1 cellular context compared by ENCODE assay signal in genomic region chr5:91357012-91357634, GRCh38.
TF ChIP-seq lines count a peak whose summit lies in the region.

No MANE protein-coding gene starts in this region.

TF ChIP-seq in Ishikawa, 13 proteins besides CTCF, POLR2A, EP300 and RAD21 (continued from another document):
- TF ChIP-seq REST (IDR thresholded peaks at IDR 0.05; ENCODE audit: low read depth) (no peak), NFIC (IDR thresholded peaks at IDR 0.05) (no peak), TEAD4 (IDR thresholded peaks at IDR 0.05) (no peak), TCF12 (IDR thresholded peaks at IDR 0.05; ENCODE audit: low read depth) (no peak), ZBTB7A (IDR thresholded peaks at IDR 0.05; ENCODE audit: low read depth) (no peak), YY1 (IDR thresholded peaks at IDR 0.05; ENCODE audit: low read depth) (no peak), FOXM1 (IDR thresholded peaks at IDR 0.05; ENCODE audit: borderline replicate concordance, low read depth) (no peak)
- TF ChIP-seq, protein P1, sequence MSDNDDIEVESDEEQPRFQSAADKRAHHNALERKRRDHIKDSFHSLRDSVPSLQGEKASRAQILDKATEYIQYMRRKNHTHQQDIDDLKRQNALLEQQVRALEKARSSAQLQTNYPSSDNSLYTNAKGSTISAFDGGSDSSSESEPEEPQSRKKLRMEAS (IDR thresholded peaks at IDR 0.05), result no peak
TF ChIP-seq in Ishikawa: peak in this region for 0.
